Comparison of ENCODE assay signal across 2 cellular contexts in the genomic region with DNA sequence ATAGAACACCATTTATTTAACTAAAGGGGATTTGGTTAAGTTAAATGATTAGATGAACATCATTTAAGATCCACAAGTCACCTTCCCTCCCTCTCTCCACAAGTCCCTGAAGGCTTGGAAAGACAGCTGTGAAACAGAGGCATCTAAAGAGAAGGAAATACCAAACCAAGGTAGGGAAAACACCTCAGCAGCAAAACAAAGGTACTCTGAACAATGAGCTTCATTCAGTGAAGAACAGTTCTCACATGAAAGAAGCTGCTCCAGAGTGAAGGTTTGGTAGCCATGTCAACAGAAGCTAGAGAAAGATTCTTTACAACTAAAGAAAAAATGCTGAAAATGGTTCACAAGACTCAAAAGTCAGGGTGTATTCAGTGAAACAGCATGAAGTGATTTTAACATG.
TF ChIP-seq lines count a peak whose summit lies in the region.

No MANE protein-coding gene starts in this region.

TF ChIP-seq in A549, 52 proteins besides CTCF, POLR2A, EP300 and RAD21 (continued from another document):
- TF ChIP-seq, protein P1, sequence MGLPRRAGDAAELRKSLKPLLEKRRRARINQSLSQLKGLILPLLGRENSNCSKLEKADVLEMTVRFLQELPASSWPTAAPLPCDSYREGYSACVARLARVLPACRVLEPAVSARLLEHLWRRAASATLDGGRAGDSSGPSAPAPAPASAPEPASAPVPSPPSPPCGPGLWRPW (IDR thresholded peaks at IDR 0.05), result no peak
- TF ChIP-seq ZSCAN20 (CRISPR knock-in tag; IDR thresholded peaks at IDR 0.05) (no peak), BHLHE40 (IDR thresholded peaks at IDR 0.05; ENCODE audit: low read depth, low read length) (no peak), NR3C1 (IDR thresholded peaks at IDR 0.05) (no peak), MAFK (IDR thresholded peaks at IDR 0.05; ENCODE audit: partially characterized antibody) (no peak), KDM5A (IDR thresholded peaks at IDR 0.05) (no peak), CHD4 (IDR thresholded peaks at IDR 0.05; ENCODE audit: borderline replicate concordance) (no peak), JUN (IDR thresholded peaks at IDR 0.05) (no peak), GATA3 (IDR thresholded peaks at IDR 0.05; ENCODE audit: borderline replicate concordance) (no peak), ELK1 (IDR thresholded peaks at IDR 0.05; ENCODE audit: low read depth, low read length) (no peak)
- TF ChIP-seq, protein P2, sequence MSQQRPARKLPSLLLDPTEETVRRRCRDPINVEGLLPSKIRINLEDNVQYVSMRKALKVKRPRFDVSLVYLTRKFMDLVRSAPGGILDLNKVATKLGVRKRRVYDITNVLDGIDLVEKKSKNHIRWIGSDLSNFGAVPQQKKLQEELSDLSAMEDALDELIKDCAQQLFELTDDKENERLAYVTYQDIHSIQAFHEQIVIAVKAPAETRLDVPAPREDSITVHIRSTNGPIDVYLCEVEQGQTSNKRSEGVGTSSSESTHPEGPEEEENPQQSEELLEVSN (IDR thresholded peaks at IDR 0.05; ENCODE audit: borderline replicate concordance, low read depth), result no peak

TF ChIP-seq in WTC11, 78 proteins besides CTCF, POLR2A, EP300 and RAD21 (continued from another document):
- TF ChIP-seq, protein P3, sequence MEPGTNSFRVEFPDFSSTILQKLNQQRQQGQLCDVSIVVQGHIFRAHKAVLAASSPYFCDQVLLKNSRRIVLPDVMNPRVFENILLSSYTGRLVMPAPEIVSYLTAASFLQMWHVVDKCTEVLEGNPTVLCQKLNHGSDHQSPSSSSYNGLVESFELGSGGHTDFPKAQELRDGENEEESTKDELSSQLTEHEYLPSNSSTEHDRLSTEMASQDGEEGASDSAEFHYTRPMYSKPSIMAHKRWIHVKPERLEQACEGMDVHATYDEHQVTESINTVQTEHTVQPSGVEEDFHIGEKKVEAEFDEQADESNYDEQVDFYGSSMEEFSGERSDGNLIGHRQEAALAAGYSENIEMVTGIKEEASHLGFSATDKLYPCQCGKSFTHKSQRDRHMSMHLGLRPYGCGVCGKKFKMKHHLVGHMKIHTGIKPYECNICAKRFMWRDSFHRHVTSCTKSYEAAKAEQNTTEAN (CRISPR knock-in tag; IDR thresholded peaks at IDR 0.05), result no peak
- TF ChIP-seq ZNF671 (CRISPR knock-in tag; IDR thresholded peaks at IDR 0.05) (no peak), JUN (CRISPR knock-in tag; IDR thresholded peaks at IDR 0.05) (no peak), CREB1 (CRISPR knock-in tag; IDR thresholded peaks at IDR 0.05) (no peak), NFATC4 (CRISPR knock-in tag; IDR thresholded peaks at IDR 0.05) (no peak), CBFB (CRISPR knock-in tag; IDR thresholded peaks at IDR 0.05; ENCODE audit: low read depth) (no peak), TCF7 (CRISPR knock-in tag; IDR thresholded peaks at IDR 0.05; ENCODE audit: low read depth) (no peak), NFE2L1 (CRISPR knock-in tag; IDR thresholded peaks at IDR 0.05) (no peak), OVOL2 (CRISPR knock-in tag; IDR thresholded peaks at IDR 0.05; ENCODE audit: borderline replicate concordance) (no peak), ZMAT4 (CRISPR knock-in tag; IDR thresholded peaks at IDR 0.05) (no peak)
- TF ChIP-seq, protein P4, sequence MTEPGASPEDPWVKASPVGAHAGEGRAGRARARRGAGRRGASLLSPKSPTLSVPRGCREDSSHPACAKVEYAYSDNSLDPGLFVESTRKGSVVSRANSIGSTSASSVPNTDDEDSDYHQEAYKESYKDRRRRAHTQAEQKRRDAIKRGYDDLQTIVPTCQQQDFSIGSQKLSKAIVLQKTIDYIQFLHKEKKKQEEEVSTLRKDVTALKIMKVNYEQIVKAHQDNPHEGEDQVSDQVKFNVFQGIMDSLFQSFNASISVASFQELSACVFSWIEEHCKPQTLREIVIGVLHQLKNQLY (CRISPR knock-in tag; IDR thresholded peaks at IDR 0.05), result no peak
- TF ChIP-seq, protein P5, sequence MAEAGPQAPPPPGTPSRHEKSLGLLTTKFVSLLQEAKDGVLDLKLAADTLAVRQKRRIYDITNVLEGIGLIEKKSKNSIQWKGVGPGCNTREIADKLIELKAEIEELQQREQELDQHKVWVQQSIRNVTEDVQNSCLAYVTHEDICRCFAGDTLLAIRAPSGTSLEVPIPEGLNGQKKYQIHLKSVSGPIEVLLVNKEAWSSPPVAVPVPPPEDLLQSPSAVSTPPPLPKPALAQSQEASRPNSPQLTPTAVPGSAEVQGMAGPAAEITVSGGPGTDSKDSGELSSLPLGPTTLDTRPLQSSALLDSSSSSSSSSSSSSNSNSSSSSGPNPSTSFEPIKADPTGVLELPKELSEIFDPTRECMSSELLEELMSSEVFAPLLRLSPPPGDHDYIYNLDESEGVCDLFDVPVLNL (CRISPR knock-in tag; IDR thresholded peaks at IDR 0.05; ENCODE audit: borderline replicate concordance, low read depth), result no peak
